ENCODE assay signal across 8 cellular contexts in the genomic region with DNA sequence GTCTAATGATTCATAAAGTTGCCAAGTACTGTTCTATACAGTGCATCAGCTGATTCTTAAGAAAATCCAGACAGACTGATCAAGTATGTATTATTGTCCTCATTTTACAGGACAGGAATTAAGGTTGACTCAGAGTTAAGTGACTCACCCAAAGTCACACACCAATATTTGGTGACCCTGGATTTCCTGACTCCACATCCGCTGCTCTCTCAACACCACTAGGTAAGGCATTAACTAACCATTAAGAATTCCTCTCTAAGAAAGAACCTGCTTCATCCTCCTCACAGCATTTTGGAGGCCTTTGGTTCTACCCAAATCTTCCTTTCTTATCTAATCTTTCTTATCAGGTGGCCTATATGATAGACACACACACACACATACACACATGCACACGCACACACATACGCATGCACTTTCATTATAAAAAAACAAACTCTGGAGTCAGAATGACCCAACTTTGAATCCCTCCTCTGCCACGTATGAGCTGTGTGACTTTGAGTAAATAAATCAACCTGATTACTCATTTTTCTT.
A peak's percentile ranks its signal among the peaks of the same experiment; 100 is the strongest.
DNase-seq lines count a peak whose midpoint lies in the region; ATAC-seq and TF ChIP-seq lines count a peak whose summit lies in the region.

No MANE protein-coding gene starts in this region.

- peaks cover 7% of the 10 kb centered on the region for H3K9me3 Mint-ChIP-seq in activated CD4-positive, alpha-beta T cell treated with anti-CD3 and anti-CD28 coated beads for 36 hours (ENCODE audit: low read depth)
- H3K9me3 Mint-ChIP-seq in stimulated activated memory B cell treated with anti-CD40 and anti-IgM and Interleukin-4, amounts not matched to agents 10 μg/mL and 1 μg/mL and 100 μg/mL, for 72 hours = peaks cover 3% of the 10 kb centered on the region

- no peaks in the 10 kb centered on the region for H3K27me3 Mint-ChIP-seq in activated CD4-positive, alpha-beta T cell treated with anti-CD3 and anti-CD28 coated beads for 36 hours
- no peaks in the 10 kb centered on the region for H3K27me3 Mint-ChIP-seq in stimulated activated memory B cell treated with anti-CD40 and anti-IgM and Interleukin-4, amounts not matched to agents 10 μg/mL and 1 μg/mL and 100 μg/mL, for 72 hours

- POLR2A ChIA-PET in activated CD4-positive, alpha-beta T cell treated with anti-CD3 and anti-CD28 coated beads for 36 hours (lab: Charles Lee) = interaction anchor here (0.6 to 1.5 kb wide), 2 partner anchors 9 to 114 kb away, joined by 4 read pairs; no protein-coding TSS in a partner anchor

- H3K4me3 Mint-ChIP-seq in activated CD4-positive, alpha-beta T cell treated with anti-CD3 and anti-CD28 coated beads for 36 hours = peak overlapping the region; percentile 14
- peak overlapping the region; percentile 3 for H3K4me3 Mint-ChIP-seq in stimulated activated memory B cell treated with anti-CD40 and anti-IgM and Interleukin-4, amounts not matched to agents 10 μg/mL and 1 μg/mL and 100 μg/mL, for 72 hours

- intact Hi-C loops in activated CD4-positive, alpha-beta T cell treated with anti-CD3 and anti-CD28 coated beads for 36 hours (cut with DNase I, micrococcal nuclease) = loop anchor here in 1 of 2 experiments (2.0 kb wide), 1 partner anchor 15 kb away; no protein-coding TSS in a partner anchor

- CTCF ChIA-PET in activated CD4-positive, alpha-beta T cell treated with anti-CD3 and anti-CD28 coated beads for 36 hours (lab: Charles Lee) = interaction anchor here (0.6 to 3.6 kb wide), 10 partner anchors 8 to 222 kb away, joined by 3 to 23 read pairs (median 6); no protein-coding TSS in a partner anchor

- TF ChIP-seq CTCF in choroid plexus epithelial cell (conservative IDR thresholded peaks at IDR 0.05; ENCODE audit: low read depth, low read length) = no peak

- peaks cover 75% of the 10 kb centered on the region for H3K4me1 Mint-ChIP-seq in activated CD4-positive, alpha-beta T cell treated with anti-CD3 and anti-CD28 coated beads for 36 hours
- peaks cover 77% of the 10 kb centered on the region for H3K4me1 Mint-ChIP-seq in stimulated activated memory B cell treated with anti-CD40 and anti-IgM and Interleukin-4, amounts not matched to agents 10 μg/mL and 1 μg/mL and 100 μg/mL, for 72 hours

- H3K4me3 ChIP-seq in choroid plexus epithelial cell (ENCODE audit: low read depth, low read length) = no peak overlapping the region

- ATAC-seq in activated CD4-positive, alpha-beta T cell treated with anti-CD3 and anti-CD28 coated beads for 36 hours = peak; percentile 85
- ATAC-seq in stimulated activated memory B cell treated with anti-CD40 and anti-IgM and Interleukin-4, amounts not matched to agents 10 μg/mL and 1 μg/mL and 100 μg/mL, for 72 hours = peak; percentile 63
- ATAC-seq in HG02623 (IDR thresholded peaks at IDR 0.05; ENCODE audit: unreplicated experiment) = no peak

- H3K27ac Mint-ChIP-seq in activated CD4-positive, alpha-beta T cell treated with anti-CD3 and anti-CD28 coated beads for 36 hours = peak overlapping the region; percentile 91
- H3K27ac Mint-ChIP-seq in stimulated activated memory B cell treated with anti-CD40 and anti-IgM and Interleukin-4, amounts not matched to agents 10 μg/mL and 1 μg/mL and 100 μg/mL, for 72 hours = peak overlapping the region; percentile 96

- DNase-seq in activated CD4-positive, alpha-beta T cell treated with anti-CD3 and anti-CD28 coated beads for 36 hours = peak; percentile 50
- DNase-seq in activated CD4-positive, alpha-beta T cell treated with anti-CD3 and anti-CD28 coated beads for 1 hour = no peak
- DNase-seq in NCI-H460 (ENCODE audit: extremely low read depth, low read depth) = peak; percentile 88
- peak; percentile 70 for DNase-seq in choroid plexus epithelial cell (ENCODE audit: low read depth)
- no peak for DNase-seq in KBM-7
- DNase-seq in NCI-H1436 treated with DMSO at 0.1 percent for 48 hours (lab: John Stamatoyannopoulos, UW) = no peak

- peaks cover 30% of the 10 kb centered on the region for H3K36me3 Mint-ChIP-seq in activated CD4-positive, alpha-beta T cell treated with anti-CD3 and anti-CD28 coated beads for 36 hours (ENCODE audit: low read depth)
- peaks cover 28% of the 10 kb centered on the region for H3K36me3 Mint-ChIP-seq in stimulated activated memory B cell treated with anti-CD40 and anti-IgM and Interleukin-4, amounts not matched to agents 10 μg/mL and 1 μg/mL and 100 μg/mL, for 72 hours

- in situ Hi-C loops in KBM-7 (cut with MboI; ENCODE audit: low pct_unique_long_range_greater_than_20kb, low sequenced_read_pairs) = no loop called here

Comparison
In these comparisons a context has a peak if more than half of its experiments do, and no peak if none do; other contexts are left out.
1. DNase-seq: peak in activated CD4-positive, alpha-beta T cell treated with anti-CD3 and anti-CD28 coated beads for 36 hours (single experiment), NCI-H460 (single experiment) and choroid plexus epithelial cell (single experiment); none in activated CD4-positive, alpha-beta T cell treated with anti-CD3 and anti-CD28 coated beads for 1 hour (single experiment), KBM-7 (single experiment) and NCI-H1436 treated with DMSO at 0.1 percent for 48 hours (single experiment).